Comparison of ENCODE assay signal across 31 cellular contexts in the genomic region with DNA sequence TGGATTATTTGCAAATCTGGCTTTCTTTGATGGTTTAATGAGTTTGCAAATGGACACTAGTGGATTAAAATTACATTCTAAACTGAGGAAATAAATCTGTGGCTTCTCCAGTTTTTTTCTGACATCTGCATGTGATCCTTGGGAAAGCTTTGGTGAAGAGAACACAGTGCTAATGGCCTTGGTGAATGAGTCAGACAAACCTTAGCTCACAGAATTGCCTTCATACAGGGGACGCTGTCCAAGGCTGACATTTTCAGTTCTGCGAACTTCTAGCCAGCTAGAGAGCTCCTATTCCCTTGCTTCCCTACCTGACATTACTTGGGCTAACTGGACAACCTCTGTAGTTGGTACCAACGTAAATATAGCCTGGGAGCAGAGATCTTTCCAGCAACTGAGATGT. TPM values are rescaled to one million over a fixed set of nuclear protein-coding genes. Genes with fewer than 3 reads are reported as not detected.
DNase-seq lines count a peak whose midpoint lies in the region; ATAC-seq and TF ChIP-seq lines count a peak whose summit lies in the region.
"Had no signal": no experiment of that assay in that cellular context is flagged by ENCODE, and none has a peak within 500 bp of the region (broad histone marks: within the 10 kb centered on the region; RNA-seq: fewer than 3 reads in every experiment).

No MANE protein-coding gene starts in this region.

- ATAC-seq in gastrocnemius medialis (peak; percentile 37 to 48), GM21423 (IDR thresholded peaks at IDR 0.05; ENCODE audit: unreplicated experiment) (no peak), HG03095 (IDR thresholded peaks at IDR 0.05; ENCODE audit: unreplicated experiment) (no peak)
- ATAC-seq: activated CD8-positive, alpha-beta T cell treated with anti-CD3 and anti-CD28 coated beads, Interleukin-2, amount 10 ng/mL, durations not matched to agents 7 days and 5 days; heart left ventricle; T-cell; upper lobe of right lung had no signal

- no peaks in the 10 kb centered on the region for H3K36me3 ChIP-seq in gastrocnemius medialis
- H3K36me3 ChIP-seq: esophagus squamous epithelium, heart left ventricle, neutrophil, prostate gland, upper lobe of right lung had no signal

- peak; percentile 30 for DNase-seq in COLO829 (ENCODE audit: low spot score)
- DNase-seq in M059J (ENCODE audit: low read depth), result peak; percentile 23
- peak; percentile 21 for DNase-seq in fibroblast of gingiva (ENCODE audit: low read depth)
- DNase-seq in gastrocnemius medialis, result peak in 1 of 2 donors; percentile 20
- no peak for DNase-seq in AML-193 (lab: John Stamatoyannopoulos, UW)
- DNase-seq in SW 1271 (lab: John Stamatoyannopoulos, UW), result no peak
- DNase-seq: activated CD4-positive, alpha-beta T cell treated with anti-CD3 and anti-CD28 coated beads for 1 hour; activated CD8-positive, alpha-beta T cell treated with anti-CD3 and anti-CD28 coated beads, Interleukin-2, amount 10 ng/mL, durations not matched to agents 7 days and 5 days; activated gamma-delta T cell; activated T-cell treated with anti-CD3 and anti-CD28 coated beads for 4 hours; CD4-positive, CD25-positive, alpha-beta regulatory T cell; cortex of kidney; endodermal cell; esophagus squamous epithelium; GOT3; heart left ventricle; left cardiac atrium; mesendoderm; NCI-H1694; NCI-H524 treated with DMSO at 0.1 percent for 48 hours; NK-92 treated with Interleukin-12 subunit alpha and Interleukin-12 subunit beta, amount 100 ng/mL, for 24 hours; PC-9; SHP77 treated with DMSO at 0.1 percent for 48 hours; stimulated activated CD8-positive, alpha-beta memory T cell treated with anti-CD3 and anti-CD28 coated beads, Interleukin-4, amount 100 ng/mL, for 48 hours; T-cell; upper lobe of right lung had no signal

- no peak for TF ChIP-seq POLR2A in gastrocnemius medialis (IDR thresholded peaks at IDR 0.05)

- intact Hi-C loops in gastrocnemius medialis (cut with DNase I; ENCODE audit: low total_unique reads), result no loop called here

- no peaks in the 10 kb centered on the region for H3K9me3 ChIP-seq in gastrocnemius medialis
- H3K9me3 ChIP-seq: esophagus squamous epithelium, heart left ventricle, neutrophil, prostate gland, upper lobe of right lung had no signal

- no peak overlapping the region for H3K4me3 ChIP-seq in gastrocnemius medialis
- H3K4me3 ChIP-seq: esophagus squamous epithelium, heart left ventricle, PC-9, prostate gland, upper lobe of right lung had no signal

- no peaks in the 10 kb centered on the region for H3K27me3 ChIP-seq in gastrocnemius medialis
- H3K27me3 ChIP-seq: esophagus squamous epithelium, upper lobe of right lung had no signal

- H3K4me1 ChIP-seq in gastrocnemius medialis, result peaks cover 0 to 3% of the 10 kb centered on the region in 2 donors
- H3K4me1 ChIP-seq: esophagus squamous epithelium, prostate gland, upper lobe of right lung had no signal

- in situ Hi-C loops in gastrocnemius medialis (cut with MboI; ENCODE audit: low sequenced_read_pairs in 4 of 4), result loop anchor here (25.0 kb wide), 3 partner anchors 464 to 689 kb away; no protein-coding TSS in a partner anchor

- peak overlapping the region in 3 of 4 donors; percentile 9 to 34 (median 19) for H3K27ac ChIP-seq in gastrocnemius medialis
- H3K27ac ChIP-seq: esophagus squamous epithelium, heart left ventricle, neutrophil, PC-9, prostate gland, upper lobe of right lung had no signal

- TF ChIP-seq CTCF in gastrocnemius medialis (IDR thresholded peaks at IDR 0.05 in 4 of 5, conservative IDR thresholded peaks at IDR 0.05 in 1 of 5), result no peak

RNA-seq across cellular contexts. Expression of gene BMPER, which starts 21.2 kb away (rescaled TPM):
- 1.5 and 2.3 TPM in 2 replicates for total RNA-seq in M059J (2014; rRNA removed; shearing (Covaris generic))
- total RNA-seq in gastrocnemius medialis, result 10 to 100 TPM in 1 of 4 donors, 1 to 10 TPM in 3; 1.7 to 11.0 (median 4.5) TPM
- total RNA-seq: activated CD8-positive, alpha-beta T cell treated with anti-CD3 and anti-CD28 coated beads, Interleukin-2, amount 10 ng/mL, durations not matched to agents 7 days and 5 days; CD4-positive, CD25-positive, alpha-beta regulatory T cell; G401 had no signal

Comparison
In these comparisons a context has a peak if more than half of its experiments do, and no peak if none do; other contexts are left out.
1. DNase-seq: peak in COLO829 (single experiment), M059J (single experiment) and fibroblast of gingiva (single experiment); none in AML-193 (0 of 2) and SW 1271 (0 of 2).
2. ATAC-seq: peak in gastrocnemius medialis (2 of 2); none in GM21423 (single experiment) and HG03095 (single experiment).